Comparison of ENCODE assay signal across 1 cellular context in the genomic region with DNA sequence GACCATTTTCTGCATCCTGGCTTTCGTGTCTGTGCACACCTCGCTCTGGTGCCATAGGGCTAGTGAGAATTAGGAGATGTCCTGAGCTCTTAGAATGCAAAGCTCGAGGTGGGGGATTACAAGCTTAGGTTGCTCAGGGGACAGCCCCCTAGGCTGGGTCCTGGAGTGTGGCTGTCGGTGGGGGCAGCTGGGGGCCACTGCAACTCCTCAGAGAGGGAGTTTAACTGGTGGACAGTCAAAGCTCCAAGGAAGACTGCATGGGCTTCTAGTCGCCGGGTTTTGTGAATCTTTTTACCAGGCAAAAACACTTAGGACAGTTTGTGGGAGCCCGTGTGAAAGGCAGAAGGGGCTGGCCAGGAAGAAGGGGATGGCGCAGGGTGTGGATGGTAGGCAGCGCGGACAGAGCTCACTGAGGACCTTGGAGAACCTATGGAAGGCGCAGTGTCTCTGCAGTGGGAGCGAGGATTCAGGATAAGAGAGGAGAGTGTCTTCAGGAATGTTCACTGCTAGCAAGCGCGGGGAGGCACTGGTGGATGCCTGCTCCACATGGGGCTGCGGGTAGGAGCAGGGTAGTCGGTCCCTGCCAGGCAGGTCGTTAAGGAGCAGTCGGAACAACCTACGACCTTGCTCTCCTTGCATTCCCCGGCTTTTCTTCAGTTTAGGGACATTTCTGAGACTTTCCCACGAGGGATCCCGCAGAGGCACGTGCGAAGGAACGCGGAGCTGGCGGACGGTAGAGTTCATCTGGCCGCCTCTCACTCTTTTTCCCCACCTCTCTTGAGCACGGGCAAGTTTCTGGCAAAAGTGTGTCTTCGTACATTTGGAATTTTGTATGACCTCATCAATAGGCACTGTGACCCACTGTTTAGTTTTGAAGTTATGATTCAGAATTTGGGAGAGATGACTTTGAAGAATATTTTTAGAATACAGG.
TF ChIP-seq lines count a peak whose summit lies in the region.

No MANE protein-coding gene starts in this region.

TF ChIP-seq in HepG2, 621 proteins besides CTCF, POLR2A, EP300 and RAD21 (continues in another document):
- TF ChIP-seq CENPT (CRISPR knock-in tag; IDR thresholded peaks at IDR 0.05; ENCODE audit: low read depth) (0 out of 2 replicates have a peak, but pooled peaks have one; percentile 35), RBFOX2 (IDR thresholded peaks at IDR 0.05; ENCODE audit: low read depth, low read length) (peak; percentile 69), ZNF224 (CRISPR knock-in tag; IDR thresholded peaks at IDR 0.05) (no peak), RBM22 (optimal IDR thresholded peaks at IDR 0.05; ENCODE audit: low read length) (peak; percentile 49), ZSCAN25 (CRISPR knock-in tag; IDR thresholded peaks at IDR 0.05) (no peak), POLR2G (IDR thresholded peaks at IDR 0.05; ENCODE audit: low read depth, low read length) (peak; percentile 38), NFKB2 (CRISPR knock-in tag; IDR thresholded peaks at IDR 0.05; ENCODE audit: borderline replicate concordance) (peak; percentile 25; the same call in 1 of the 2 replicates), GATA4 (IDR thresholded peaks at IDR 0.05; ENCODE audit: borderline replicate concordance, low read depth) (no peak), TAF1 (CRISPR knock-in tag; IDR thresholded peaks at IDR 0.05) (peak; percentile 15; the same call in 1 of the 2 replicates), ZBTB42 (CRISPR knock-in tag; IDR thresholded peaks at IDR 0.05) (no peak), ZNF746 (CRISPR knock-in tag; IDR thresholded peaks at IDR 0.05) (no peak), BHLHE40 (IDR thresholded peaks at IDR 0.05; ENCODE audit: low read length) (peak; percentile 70), CREB1 (IDR thresholded peaks at IDR 0.05) (0 out of 2 replicates have a peak, but pooled peaks have one; percentile 11), CREB1 (CRISPR knock-in tag; IDR thresholded peaks at IDR 0.05) (no peak), ATF7 (IDR thresholded peaks at IDR 0.05) (peak; percentile 77), ATF7 (CRISPR knock-in tag; IDR thresholded peaks at IDR 0.05) (no peak), SALL1 (CRISPR knock-in tag; IDR thresholded peaks at IDR 0.05) (peak; percentile 42; the same call in 1 of the 2 replicates)
- TF ChIP-seq, protein P1, sequence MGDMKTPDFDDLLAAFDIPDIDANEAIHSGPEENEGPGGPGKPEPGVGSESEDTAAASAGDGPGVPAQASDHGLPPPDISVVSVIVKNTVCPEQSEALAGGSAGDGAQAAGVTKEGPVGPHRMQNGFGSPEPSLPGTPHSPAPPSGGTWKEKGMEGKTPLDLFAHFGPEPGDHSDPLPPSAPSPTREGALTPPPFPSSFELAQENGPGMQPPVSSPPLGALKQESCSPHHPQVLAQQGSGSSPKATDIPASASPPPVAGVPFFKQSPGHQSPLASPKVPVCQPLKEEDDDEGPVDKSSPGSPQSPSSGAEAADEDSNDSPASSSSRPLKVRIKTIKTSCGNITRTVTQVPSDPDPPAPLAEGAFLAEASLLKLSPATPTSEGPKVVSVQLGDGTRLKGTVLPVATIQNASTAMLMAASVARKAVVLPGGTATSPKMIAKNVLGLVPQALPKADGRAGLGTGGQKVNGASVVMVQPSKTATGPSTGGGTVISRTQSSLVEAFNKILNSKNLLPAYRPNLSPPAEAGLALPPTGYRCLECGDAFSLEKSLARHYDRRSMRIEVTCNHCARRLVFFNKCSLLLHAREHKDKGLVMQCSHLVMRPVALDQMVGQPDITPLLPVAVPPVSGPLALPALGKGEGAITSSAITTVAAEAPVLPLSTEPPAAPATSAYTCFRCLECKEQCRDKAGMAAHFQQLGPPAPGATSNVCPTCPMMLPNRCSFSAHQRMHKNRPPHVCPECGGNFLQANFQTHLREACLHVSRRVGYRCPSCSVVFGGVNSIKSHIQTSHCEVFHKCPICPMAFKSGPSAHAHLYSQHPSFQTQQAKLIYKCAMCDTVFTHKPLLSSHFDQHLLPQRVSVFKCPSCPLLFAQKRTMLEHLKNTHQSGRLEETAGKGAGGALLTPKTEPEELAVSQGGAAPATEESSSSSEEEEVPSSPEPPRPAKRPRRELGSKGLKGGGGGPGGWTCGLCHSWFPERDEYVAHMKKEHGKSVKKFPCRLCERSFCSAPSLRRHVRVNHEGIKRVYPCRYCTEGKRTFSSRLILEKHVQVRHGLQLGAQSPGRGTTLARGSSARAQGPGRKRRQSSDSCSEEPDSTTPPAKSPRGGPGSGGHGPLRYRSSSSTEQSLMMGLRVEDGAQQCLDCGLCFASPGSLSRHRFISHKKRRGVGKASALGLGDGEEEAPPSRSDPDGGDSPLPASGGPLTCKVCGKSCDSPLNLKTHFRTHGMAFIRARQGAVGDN (CRISPR knock-in tag; IDR thresholded peaks at IDR 0.05): peak; percentile 78
- TF ChIP-seq, protein P2, sequence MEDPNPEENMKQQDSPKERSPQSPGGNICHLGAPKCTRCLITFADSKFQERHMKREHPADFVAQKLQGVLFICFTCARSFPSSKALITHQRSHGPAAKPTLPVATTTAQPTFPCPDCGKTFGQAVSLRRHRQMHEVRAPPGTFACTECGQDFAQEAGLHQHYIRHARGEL (CRISPR knock-in tag; IDR thresholded peaks at IDR 0.05): no peak
- TF ChIP-seq, protein P3, sequence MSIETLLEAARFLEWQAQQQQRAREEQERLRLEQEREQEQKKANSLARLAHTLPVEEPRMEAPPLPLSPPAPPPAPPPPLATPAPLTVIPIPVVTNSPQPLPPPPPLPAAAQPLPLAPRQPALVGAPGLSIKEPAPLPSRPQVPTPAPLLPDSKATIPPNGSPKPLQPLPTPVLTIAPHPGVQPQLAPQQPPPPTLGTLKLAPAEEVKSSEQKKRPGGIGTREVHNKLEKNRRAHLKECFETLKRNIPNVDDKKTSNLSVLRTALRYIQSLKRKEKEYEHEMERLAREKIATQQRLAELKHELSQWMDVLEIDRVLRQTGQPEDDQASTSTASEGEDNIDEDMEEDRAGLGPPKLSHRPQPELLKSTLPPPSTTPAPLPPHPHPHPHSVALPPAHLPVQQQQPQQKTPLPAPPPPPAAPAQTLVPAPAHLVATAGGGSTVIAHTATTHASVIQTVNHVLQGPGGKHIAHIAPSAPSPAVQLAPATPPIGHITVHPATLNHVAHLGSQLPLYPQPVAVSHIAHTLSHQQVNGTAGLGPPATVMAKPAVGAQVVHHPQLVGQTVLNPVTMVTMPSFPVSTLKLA (IDR thresholded peaks at IDR 0.05): peak; percentile 77
- TF ChIP-seq, protein P4, sequence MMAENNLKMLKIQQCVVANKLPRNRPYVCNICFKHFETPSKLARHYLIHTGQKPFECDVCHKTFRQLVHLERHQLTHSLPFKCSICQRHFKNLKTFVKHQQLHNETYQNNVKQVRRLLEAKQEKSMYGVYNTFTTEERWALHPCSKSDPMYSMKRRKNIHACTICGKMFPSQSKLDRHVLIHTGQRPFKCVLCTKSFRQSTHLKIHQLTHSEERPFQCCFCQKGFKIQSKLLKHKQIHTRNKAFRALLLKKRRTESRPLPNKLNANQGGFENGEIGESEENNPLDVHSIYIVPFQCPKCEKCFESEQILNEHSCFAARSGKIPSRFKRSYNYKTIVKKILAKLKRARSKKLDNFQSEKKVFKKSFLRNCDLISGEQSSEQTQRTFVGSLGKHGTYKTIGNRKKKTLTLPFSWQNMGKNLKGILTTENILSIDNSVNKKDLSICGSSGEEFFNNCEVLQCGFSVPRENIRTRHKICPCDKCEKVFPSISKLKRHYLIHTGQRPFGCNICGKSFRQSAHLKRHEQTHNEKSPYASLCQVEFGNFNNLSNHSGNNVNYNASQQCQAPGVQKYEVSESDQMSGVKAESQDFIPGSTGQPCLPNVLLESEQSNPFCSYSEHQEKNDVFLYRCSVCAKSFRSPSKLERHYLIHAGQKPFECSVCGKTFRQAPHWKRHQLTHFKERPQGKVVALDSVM (CRISPR knock-in tag; IDR thresholded peaks at IDR 0.05): no peak
- TF ChIP-seq, protein P5, sequence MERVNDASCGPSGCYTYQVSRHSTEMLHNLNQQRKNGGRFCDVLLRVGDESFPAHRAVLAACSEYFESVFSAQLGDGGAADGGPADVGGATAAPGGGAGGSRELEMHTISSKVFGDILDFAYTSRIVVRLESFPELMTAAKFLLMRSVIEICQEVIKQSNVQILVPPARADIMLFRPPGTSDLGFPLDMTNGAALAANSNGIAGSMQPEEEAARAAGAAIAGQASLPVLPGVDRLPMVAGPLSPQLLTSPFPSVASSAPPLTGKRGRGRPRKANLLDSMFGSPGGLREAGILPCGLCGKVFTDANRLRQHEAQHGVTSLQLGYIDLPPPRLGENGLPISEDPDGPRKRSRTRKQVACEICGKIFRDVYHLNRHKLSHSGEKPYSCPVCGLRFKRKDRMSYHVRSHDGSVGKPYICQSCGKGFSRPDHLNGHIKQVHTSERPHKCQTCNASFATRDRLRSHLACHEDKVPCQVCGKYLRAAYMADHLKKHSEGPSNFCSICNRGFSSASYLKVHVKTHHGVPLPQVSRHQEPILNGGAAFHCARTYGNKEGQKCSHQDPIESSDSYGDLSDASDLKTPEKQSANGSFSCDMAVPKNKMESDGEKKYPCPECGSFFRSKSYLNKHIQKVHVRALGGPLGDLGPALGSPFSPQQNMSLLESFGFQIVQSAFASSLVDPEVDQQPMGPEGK (CRISPR knock-in tag; IDR thresholded peaks at IDR 0.05): peak; percentile 66
- TF ChIP-seq, protein P6, sequence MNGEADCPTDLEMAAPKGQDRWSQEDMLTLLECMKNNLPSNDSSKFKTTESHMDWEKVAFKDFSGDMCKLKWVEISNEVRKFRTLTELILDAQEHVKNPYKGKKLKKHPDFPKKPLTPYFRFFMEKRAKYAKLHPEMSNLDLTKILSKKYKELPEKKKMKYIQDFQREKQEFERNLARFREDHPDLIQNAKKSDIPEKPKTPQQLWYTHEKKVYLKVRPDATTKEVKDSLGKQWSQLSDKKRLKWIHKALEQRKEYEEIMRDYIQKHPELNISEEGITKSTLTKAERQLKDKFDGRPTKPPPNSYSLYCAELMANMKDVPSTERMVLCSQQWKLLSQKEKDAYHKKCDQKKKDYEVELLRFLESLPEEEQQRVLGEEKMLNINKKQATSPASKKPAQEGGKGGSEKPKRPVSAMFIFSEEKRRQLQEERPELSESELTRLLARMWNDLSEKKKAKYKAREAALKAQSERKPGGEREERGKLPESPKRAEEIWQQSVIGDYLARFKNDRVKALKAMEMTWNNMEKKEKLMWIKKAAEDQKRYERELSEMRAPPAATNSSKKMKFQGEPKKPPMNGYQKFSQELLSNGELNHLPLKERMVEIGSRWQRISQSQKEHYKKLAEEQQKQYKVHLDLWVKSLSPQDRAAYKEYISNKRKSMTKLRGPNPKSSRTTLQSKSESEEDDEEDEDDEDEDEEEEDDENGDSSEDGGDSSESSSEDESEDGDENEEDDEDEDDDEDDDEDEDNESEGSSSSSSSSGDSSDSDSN (CRISPR knock-in tag; IDR thresholded peaks at IDR 0.05): 0 out of 2 replicates have a peak, but pooled peaks have one; percentile 19
- TF ChIP-seq, protein P7, sequence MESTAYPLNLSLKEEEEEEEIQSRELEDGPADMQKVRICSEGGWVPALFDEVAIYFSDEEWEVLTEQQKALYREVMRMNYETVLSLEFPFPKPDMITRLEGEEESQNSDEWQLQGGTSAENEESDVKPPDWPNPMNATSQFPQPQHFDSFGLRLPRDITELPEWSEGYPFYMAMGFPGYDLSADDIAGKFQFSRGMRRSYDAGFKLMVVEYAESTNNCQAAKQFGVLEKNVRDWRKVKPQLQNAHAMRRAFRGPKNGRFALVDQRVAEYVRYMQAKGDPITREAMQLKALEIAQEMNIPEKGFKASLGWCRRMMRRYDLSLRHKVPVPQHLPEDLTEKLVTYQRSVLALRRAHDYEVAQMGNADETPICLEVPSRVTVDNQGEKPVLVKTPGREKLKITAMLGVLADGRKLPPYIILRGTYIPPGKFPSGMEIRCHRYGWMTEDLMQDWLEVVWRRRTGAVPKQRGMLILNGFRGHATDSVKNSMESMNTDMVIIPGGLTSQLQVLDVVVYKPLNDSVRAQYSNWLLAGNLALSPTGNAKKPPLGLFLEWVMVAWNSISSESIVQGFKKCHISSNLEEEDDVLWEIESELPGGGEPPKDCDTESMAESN (CRISPR knock-in tag; conservative IDR thresholded peaks at IDR 0.05): 0 out of 2 replicates have a peak, but pooled peaks have one; percentile 15
- TF ChIP-seq, protein P8, sequence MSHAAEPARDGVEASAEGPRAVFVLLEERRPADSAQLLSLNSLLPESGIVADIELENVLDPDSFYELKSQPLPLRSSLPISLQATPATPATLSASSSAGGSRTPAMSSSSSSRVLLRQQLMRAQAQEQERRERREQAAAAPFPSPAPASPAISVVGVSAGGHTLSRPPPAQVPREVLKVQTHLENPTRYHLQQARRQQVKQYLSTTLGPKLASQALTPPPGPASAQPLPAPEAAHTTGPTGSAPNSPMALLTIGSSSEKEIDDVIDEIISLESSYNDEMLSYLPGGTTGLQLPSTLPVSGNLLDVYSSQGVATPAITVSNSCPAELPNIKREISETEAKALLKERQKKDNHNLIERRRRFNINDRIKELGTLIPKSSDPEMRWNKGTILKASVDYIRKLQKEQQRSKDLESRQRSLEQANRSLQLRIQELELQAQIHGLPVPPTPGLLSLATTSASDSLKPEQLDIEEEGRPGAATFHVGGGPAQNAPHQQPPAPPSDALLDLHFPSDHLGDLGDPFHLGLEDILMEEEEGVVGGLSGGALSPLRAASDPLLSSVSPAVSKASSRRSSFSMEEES (CRISPR knock-in tag; IDR thresholded peaks at IDR 0.05): no peak
- TF ChIP-seq, protein P9, sequence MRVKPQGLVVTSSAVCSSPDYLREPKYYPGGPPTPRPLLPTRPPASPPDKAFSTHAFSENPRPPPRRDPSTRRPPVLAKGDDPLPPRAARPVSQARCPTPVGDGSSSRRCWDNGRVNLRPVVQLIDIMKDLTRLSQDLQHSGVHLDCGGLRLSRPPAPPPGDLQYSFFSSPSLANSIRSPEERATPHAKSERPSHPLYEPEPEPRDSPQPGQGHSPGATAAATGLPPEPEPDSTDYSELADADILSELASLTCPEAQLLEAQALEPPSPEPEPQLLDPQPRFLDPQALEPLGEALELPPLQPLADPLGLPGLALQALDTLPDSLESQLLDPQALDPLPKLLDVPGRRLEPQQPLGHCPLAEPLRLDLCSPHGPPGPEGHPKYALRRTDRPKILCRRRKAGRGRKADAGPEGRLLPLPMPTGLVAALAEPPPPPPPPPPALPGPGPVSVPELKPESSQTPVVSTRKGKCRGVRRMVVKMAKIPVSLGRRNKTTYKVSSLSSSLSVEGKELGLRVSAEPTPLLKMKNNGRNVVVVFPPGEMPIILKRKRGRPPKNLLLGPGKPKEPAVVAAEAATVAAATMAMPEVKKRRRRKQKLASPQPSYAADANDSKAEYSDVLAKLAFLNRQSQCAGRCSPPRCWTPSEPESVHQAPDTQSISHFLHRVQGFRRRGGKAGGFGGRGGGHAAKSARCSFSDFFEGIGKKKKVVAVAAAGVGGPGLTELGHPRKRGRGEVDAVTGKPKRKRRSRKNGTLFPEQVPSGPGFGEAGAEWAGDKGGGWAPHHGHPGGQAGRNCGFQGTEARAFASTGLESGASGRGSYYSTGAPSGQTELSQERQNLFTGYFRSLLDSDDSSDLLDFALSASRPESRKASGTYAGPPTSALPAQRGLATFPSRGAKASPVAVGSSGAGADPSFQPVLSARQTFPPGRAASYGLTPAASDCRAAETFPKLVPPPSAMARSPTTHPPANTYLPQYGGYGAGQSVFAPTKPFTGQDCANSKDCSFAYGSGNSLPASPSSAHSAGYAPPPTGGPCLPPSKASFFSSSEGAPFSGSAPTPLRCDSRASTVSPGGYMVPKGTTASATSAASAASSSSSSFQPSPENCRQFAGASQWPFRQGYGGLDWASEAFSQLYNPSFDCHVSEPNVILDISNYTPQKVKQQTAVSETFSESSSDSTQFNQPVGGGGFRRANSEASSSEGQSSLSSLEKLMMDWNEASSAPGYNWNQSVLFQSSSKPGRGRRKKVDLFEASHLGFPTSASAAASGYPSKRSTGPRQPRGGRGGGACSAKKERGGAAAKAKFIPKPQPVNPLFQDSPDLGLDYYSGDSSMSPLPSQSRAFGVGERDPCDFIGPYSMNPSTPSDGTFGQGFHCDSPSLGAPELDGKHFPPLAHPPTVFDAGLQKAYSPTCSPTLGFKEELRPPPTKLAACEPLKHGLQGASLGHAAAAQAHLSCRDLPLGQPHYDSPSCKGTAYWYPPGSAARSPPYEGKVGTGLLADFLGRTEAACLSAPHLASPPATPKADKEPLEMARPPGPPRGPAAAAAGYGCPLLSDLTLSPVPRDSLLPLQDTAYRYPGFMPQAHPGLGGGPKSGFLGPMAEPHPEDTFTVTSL (CRISPR knock-in tag; IDR thresholded peaks at IDR 0.05; ENCODE audit: borderline replicate concordance): no peak
